Comparison of ENCODE assay signal across 10 cellular contexts in genomic region chr15:31901501-31901900, GRCh38.
"Had no signal": no experiment of that assay in that cellular context is flagged by ENCODE, and none has a peak within 500 bp of the region (broad histone marks: within the 10 kb centered on the region; RNA-seq: fewer than 3 reads in every experiment).

No MANE protein-coding gene starts in this region.

- FAIRE-seq: H1, H54, HTR-8/SVneo, K562 had no signal

- H3K4me2 ChIP-seq: GM23338 had no signal

- ATAC-seq: GM23338, K562 had no signal

- H3K4me3 ChIP-seq: GM23338, K562 had no signal

- H2AFZ ChIP-seq: GM23338 had no signal

- DNase-seq: H9, HCEC 1CT, IMR-90, KG1 had no signal

- H3K27ac ChIP-seq: HL-60 had no signal
